ENCODE assay signal across 8 cellular contexts in the genomic region with DNA sequence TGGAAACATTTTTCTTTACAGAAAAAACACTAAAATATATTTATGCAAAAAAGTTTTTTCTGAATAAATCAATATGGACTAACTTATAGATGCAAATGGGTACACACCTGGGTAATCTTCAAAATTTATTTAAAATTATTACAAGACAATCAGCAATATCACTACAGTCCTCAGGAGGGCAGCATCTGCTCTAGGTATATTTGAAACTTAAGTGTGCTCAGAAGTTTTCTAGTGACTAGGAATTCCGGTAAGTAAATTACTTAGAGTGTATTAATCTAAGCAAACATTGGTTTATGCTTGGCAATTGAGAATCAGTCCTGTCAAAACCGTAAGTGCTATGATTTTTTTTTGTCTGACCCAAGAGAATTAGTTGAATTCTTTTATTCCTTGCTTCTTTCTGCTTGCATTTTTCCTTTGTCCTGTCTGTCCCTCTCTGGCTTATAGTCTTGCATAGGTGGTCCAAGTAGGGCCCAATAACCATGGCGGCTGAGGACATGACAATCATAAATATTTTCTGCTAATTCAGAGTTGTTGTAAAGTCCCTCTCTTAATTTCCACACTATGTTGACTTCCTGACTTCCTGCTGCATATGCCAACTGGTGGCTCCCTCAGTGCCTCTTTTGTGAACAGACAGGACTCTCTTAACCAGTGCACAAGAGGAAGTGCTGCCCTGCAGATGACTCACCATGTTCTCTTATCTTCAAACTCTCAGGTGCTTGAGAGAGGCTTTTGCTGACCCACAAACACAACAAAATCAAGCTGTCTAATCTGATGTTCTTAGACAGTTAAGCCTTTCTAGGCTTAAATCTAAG.
DNase-seq lines count a peak whose midpoint lies in the region; ATAC-seq and TF ChIP-seq lines count a peak whose summit lies in the region.

No MANE protein-coding gene starts in this region.

- TF ChIP-seq CTCF in SU-DHL-6 (IDR thresholded peaks at IDR 0.05; ENCODE audit: insufficient read depth, low read length, poor library complexity, severe bottlenecking) = peak; percentile 51

- H3K27ac Mint-ChIP-seq in naive thymus-derived CD4-positive, alpha-beta T cell = peak overlapping the region in 1 of 9 donors; percentile 16

- H3K27ac ChIP-seq in SU-DHL-6 (ENCODE audit: low read depth, low read length) = no peak overlapping the region
- H3K27ac ChIP-seq in naive thymus-derived CD4-positive, alpha-beta T cell (ENCODE audit: low read depth, low read length) = no peak overlapping the region

- H3K27me3 Mint-ChIP-seq in naive thymus-derived CD4-positive, alpha-beta T cell = peaks cover 0 to 8% (median 2%) of the 10 kb centered on the region in 5 donors

- DNase-seq in CD1c-positive myeloid dendritic cell (ENCODE audit: extremely low spot score) = peak; percentile 73
- DNase-seq in NCI-H1105 treated with DMSO at 0.1 percent for 48 hours (lab: John Stamatoyannopoulos, UW) = peak; percentile 61
- DNase-seq in erythroblast (lab: John Stamatoyannopoulos, UW) = peak; percentile 62 to 72
- peak in 5 of 9 donors; percentile 23 to 41 (median 25) for DNase-seq in naive thymus-derived CD4-positive, alpha-beta T cell
- DNase-seq in GM19238 (ENCODE audit: insufficient read length, low spot score) = no peak

- H3K9me3 ChIP-seq in SU-DHL-6 (ENCODE audit: insufficient read depth, low read length) = no peaks in the 10 kb centered on the region
- H3K9me3 ChIP-seq in naive thymus-derived CD4-positive, alpha-beta T cell (ENCODE audit: control insufficient read depth in 2 of 3, low read length in 3 of 3) = no peaks in the 10 kb centered on the region

- ATAC-seq in GM18505 (IDR thresholded peaks at IDR 0.05; ENCODE audit: unreplicated experiment) (peak; percentile 91), HG02870 (IDR thresholded peaks at IDR 0.05; ENCODE audit: unreplicated experiment) (peak; percentile 79)
- peak; percentile 81 for ATAC-seq in naive thymus-derived CD4-positive, alpha-beta T cell

- H2AFZ ChIP-seq in SU-DHL-6 (ENCODE audit: low read depth, low read length, severe bottlenecking) = no peak overlapping the region

- TF ChIP-seq POLR2A in GM18505 (IDR thresholded peaks at IDR 0.05; ENCODE audit: borderline replicate concordance, extremely low read depth, insufficient read depth, insufficient read length) (no peak), erythroblast (IDR thresholded peaks at IDR 0.05; ENCODE audit: low read length) (no peak)

- H3K9me2 ChIP-seq in SU-DHL-6 (replicated peaks; ENCODE audit: insufficient read depth, low read length) = no peaks in the 10 kb centered on the region

- intact Hi-C loops in naive thymus-derived CD4-positive, alpha-beta T cell (cut with micrococcal nuclease) = loop anchor here (1.0 to 10.0 kb wide), 4 partner anchors 342 to 1763 kb away; no protein-coding TSS in a partner anchor

- H3K79me2 ChIP-seq in SU-DHL-6 (ENCODE audit: insufficient read depth, low read length) = no peaks in the 10 kb centered on the region

- H3K27me3 ChIP-seq in SU-DHL-6 (ENCODE audit: low read length) = no peaks in the 10 kb centered on the region
- no peaks in the 10 kb centered on the region for H3K27me3 ChIP-seq in naive thymus-derived CD4-positive, alpha-beta T cell (ENCODE audit: control insufficient read depth in 2 of 2, insufficient read depth in 2 of 2, low read length in 2 of 2)

- no peaks in the 10 kb centered on the region for H3K36me3 ChIP-seq in SU-DHL-6 (ENCODE audit: low read length)
- H3K36me3 ChIP-seq in naive thymus-derived CD4-positive, alpha-beta T cell (ENCODE audit: control insufficient read depth in 2 of 3, insufficient read depth in 3 of 3, low read length in 3 of 3) = no peaks in the 10 kb centered on the region

- no peak overlapping the region for H3K4me2 ChIP-seq in SU-DHL-6 (ENCODE audit: low read depth, low read length, poor library complexity, severe bottlenecking)

- H3F3A ChIP-seq in SU-DHL-6 (ENCODE audit: insufficient read depth) = no peaks in the 10 kb centered on the region

- no peak overlapping the region for H3K4me3 ChIP-seq in SU-DHL-6 (ENCODE audit: insufficient read depth, low read length, poor library complexity, severe bottlenecking)
- no peak overlapping the region for H3K4me3 ChIP-seq in naive thymus-derived CD4-positive, alpha-beta T cell (ENCODE audit: low read length)

- no peaks in the 10 kb centered on the region for H4K20me1 ChIP-seq in SU-DHL-6 (ENCODE audit: low read depth, low read length)

- peaks cover 0 to 1% (median 0%) of the 10 kb centered on the region in 5 donors for H3K36me3 Mint-ChIP-seq in naive thymus-derived CD4-positive, alpha-beta T cell

- POLR2A ChIA-PET in naive thymus-derived CD4-positive, alpha-beta T cell (lab: Charles Lee) = no interaction called here

- no peaks in the 10 kb centered on the region for H3K4me1 ChIP-seq in naive thymus-derived CD4-positive, alpha-beta T cell (ENCODE audit: control insufficient read depth in 2 of 2, insufficient read depth in 2 of 2, low read length in 2 of 2)

- peaks cover 4 to 12% (median 8%) of the 10 kb centered on the region in 7 donors for H3K4me1 Mint-ChIP-seq in naive thymus-derived CD4-positive, alpha-beta T cell

- H3K4me3 Mint-ChIP-seq in naive thymus-derived CD4-positive, alpha-beta T cell = no peak overlapping the region

- H3K9me3 Mint-ChIP-seq in naive thymus-derived CD4-positive, alpha-beta T cell = no peaks in the 10 kb centered on the region

- CTCF ChIA-PET in naive thymus-derived CD4-positive, alpha-beta T cell (lab: Charles Lee) = interaction anchor here (0.9 kb wide), 1 partner anchor 341 kb away, joined by 5 read pairs; no protein-coding TSS in a partner anchor

- H3K9ac ChIP-seq in SU-DHL-6 (ENCODE audit: low read length) = no peak overlapping the region
